Comparison of ENCODE assay signal across 8 cellular contexts in the genomic region with DNA sequence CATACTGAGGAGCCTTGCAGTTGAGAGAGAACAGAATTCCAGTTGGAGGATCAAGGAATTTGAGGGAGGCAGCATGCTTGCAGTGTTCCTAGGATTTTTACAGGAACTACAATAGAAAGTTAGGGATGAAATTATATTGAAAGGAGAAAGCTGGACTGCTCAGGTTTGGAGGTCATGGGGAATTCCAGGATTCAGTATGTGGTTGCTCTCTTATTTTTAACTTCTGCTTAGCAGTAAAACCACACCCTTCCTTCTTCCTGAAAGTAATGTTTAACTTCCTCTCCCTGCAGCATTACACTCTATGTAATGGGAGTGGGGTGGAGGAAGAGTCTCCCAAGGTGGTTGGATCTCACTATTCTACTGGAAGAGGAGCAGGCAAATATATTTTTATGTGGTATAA. TPM values are rescaled to one million over a fixed set of nuclear protein-coding genes. Genes with fewer than 3 reads are reported as not detected.
DNase-seq lines count a peak whose midpoint lies in the region; ATAC-seq and TF ChIP-seq lines count a peak whose summit lies in the region.

No MANE protein-coding gene starts in this region.

- H3K4me2 ChIP-seq in KMS-11 = peak overlapping the region; percentile 21; the same call in 1 of the 2 replicates

- no peak for ATAC-seq in naive thymus-derived CD8-positive, alpha-beta T cell
- ATAC-seq in GM18498 (IDR thresholded peaks at IDR 0.05; ENCODE audit: unreplicated experiment) (no peak), GM21360 (IDR thresholded peaks at IDR 0.05; ENCODE audit: unreplicated experiment) (no peak)

- no peaks in the 10 kb centered on the region for H3K9me3 Mint-ChIP-seq in Caco-2 (ENCODE audit: unreplicated experiment)
- H3K9me3 Mint-ChIP-seq in naive thymus-derived CD8-positive, alpha-beta T cell = no peaks in the 10 kb centered on the region

- peaks cover 89% of the 10 kb centered on the region for H3K36me3 Mint-ChIP-seq in Caco-2 (ENCODE audit: insufficient read depth, unreplicated experiment)
- peaks cover 0 to 15% (median 4%) of the 10 kb centered on the region in 3 donors for H3K36me3 Mint-ChIP-seq in naive thymus-derived CD8-positive, alpha-beta T cell

- no peak overlapping the region for H2AFZ ChIP-seq in KMS-11 (ENCODE audit: low read depth)

- H3K4me1 Mint-ChIP-seq in Caco-2 (ENCODE audit: low read depth, unreplicated experiment) = peaks cover 39% of the 10 kb centered on the region
- peaks cover 20 to 53% (median 39%) of the 10 kb centered on the region in 4 donors for H3K4me1 Mint-ChIP-seq in naive thymus-derived CD8-positive, alpha-beta T cell

- H3K27ac ChIP-seq in KMS-11 = no peak overlapping the region
- H3K27ac ChIP-seq in caudate nucleus (ENCODE audit: low read depth, low read length) = peak overlapping the region; percentile 21

- no peak overlapping the region for H3K9ac ChIP-seq in KMS-11

- H3K27ac Mint-ChIP-seq in Caco-2 (ENCODE audit: unreplicated experiment) = peak overlapping the region; percentile 86
- H3K27ac Mint-ChIP-seq in naive thymus-derived CD8-positive, alpha-beta T cell = peak overlapping the region; percentile 60 to 98 (median 96)

- DNase-seq in Caco-2 (no peak), caudate nucleus (lab: John Stamatoyannopoulos, UW) (no peak), SK-N-DZ (ENCODE audit: low spot score) (no peak), NCI-H1436 treated with DMSO at 0.1 percent for 48 hours (lab: John Stamatoyannopoulos, UW) (no peak)
- no peak for DNase-seq in naive thymus-derived CD8-positive, alpha-beta T cell

- no peak overlapping the region for H3K4me3 ChIP-seq in Caco-2 (ENCODE audit: low read depth, low read length)
- H3K4me3 ChIP-seq in KMS-11 (IDR thresholded peaks at IDR 0.05; ENCODE audit: insufficient read depth, low read depth, low read length) = no peak overlapping the region

- H3K27me3 ChIP-seq in Caco-2 (replicated peaks; ENCODE audit: control insufficient read depth, insufficient read depth, low read length) (no peaks in the 10 kb centered on the region), KMS-11 (ENCODE audit: insufficient read depth, low read depth) (no peaks in the 10 kb centered on the region)

- TF ChIP-seq CTCF in Caco-2 (IDR thresholded peaks at IDR 0.05; ENCODE audit: insufficient read depth in 1 of 2, low read depth in 1 of 2, low read length in 1 of 2, severe bottlenecking in 1 of 2, unreplicated experiment in 1 of 2) = no peak
- TF ChIP-seq CTCF in KMS-11 (conservative IDR thresholded peaks at IDR 0.05; ENCODE audit: low read depth, low read length) = no peak

- H3K27me3 Mint-ChIP-seq in Caco-2 (ENCODE audit: insufficient read depth, unreplicated experiment) = no peaks in the 10 kb centered on the region
- peaks cover 0 to 2% (median 0%) of the 10 kb centered on the region in 5 donors for H3K27me3 Mint-ChIP-seq in naive thymus-derived CD8-positive, alpha-beta T cell

- intact Hi-C loops in Caco-2 (cut with micrococcal nuclease; ENCODE audit: unreplicated experiment) = no loop called here

- H3K36me3 ChIP-seq in Caco-2 (ENCODE audit: control insufficient read depth, insufficient read depth, low read length) (peaks cover 10% of the 10 kb centered on the region), KMS-11 (ENCODE audit: insufficient read depth) (no peaks in the 10 kb centered on the region)

- no peaks in the 10 kb centered on the region for H3K79me2 ChIP-seq in KMS-11 (ENCODE audit: insufficient read depth, low read depth)

- peaks cover 57% of the 10 kb centered on the region for H3K4me1 ChIP-seq in Caco-2
- peaks cover 12% of the 10 kb centered on the region for H3K4me1 ChIP-seq in KMS-11 (ENCODE audit: low read depth, poor library complexity, severe bottlenecking)

- peak overlapping the region; percentile 3 for H3K4me3 Mint-ChIP-seq in Caco-2 (ENCODE audit: unreplicated experiment)
- H3K4me3 Mint-ChIP-seq in naive thymus-derived CD8-positive, alpha-beta T cell = peak overlapping the region; percentile 55 to 88 (median 80)

- POLR2A ChIA-PET in Caco-2 (lab: Charles Lee) = interaction anchor here (0.7 kb wide), 1 partner anchor 29 kb away, joined by 9 read pairs; no protein-coding TSS in a partner anchor
- POLR2A ChIA-PET in naive thymus-derived CD8-positive, alpha-beta T cell (lab: Charles Lee) = interaction anchor here (0.6 to 2.0 kb wide), 5 partner anchors 40 to 1498 kb away, joined by 3 to 17 read pairs (median 3); partner anchors contain the start of gene SELENOH

- H3K9me3 ChIP-seq in Caco-2 = no peaks in the 10 kb centered on the region

- no TSS peak for BruUV-seq in Caco-2 (replicated peaks; lab: Mats Ljungman, UMichigan)

- no peaks in the 10 kb centered on the region for H4K20me1 ChIP-seq in KMS-11 (ENCODE audit: insufficient read depth)

- CTCF ChIA-PET in Caco-2 (lab: Charles Lee) = no interaction called here

RNA-seq across cellular contexts. Expression of gene CTNND1, which starts 31.3 kb away (rescaled TPM):
- 223 and 225 TPM in 2 replicates for total RNA-seq in Caco-2 (2022)
- total RNA-seq in naive thymus-derived CD8-positive, alpha-beta T cell = 10 to 100 TPM; 17.4 to 19.1 TPM
- polyA plus RNA-seq in naive thymus-derived CD8-positive, alpha-beta T cell = 1 to 10 TPM; 1.3 to 1.5 (median 1.5) TPM
- 35.1 and 43.0 TPM in 2 replicates for polyA plus RNA-seq in SK-N-DZ (2014; cell fraction: cytosol; rRNA removed)
- polyA plus RNA-seq in SK-N-DZ (2014; cell fraction: nucleus; rRNA removed) = 25.9 and 44.1 TPM in 2 replicates

RNA-seq across cellular contexts. Expression of gene BTBD18, which starts 41.3 kb away (rescaled TPM):
- not detected in 2 replicates for total RNA-seq in Caco-2 (2022)
- under 1 TPM; 0.18 to 0.30 TPM for total RNA-seq in naive thymus-derived CD8-positive, alpha-beta T cell
- polyA plus RNA-seq in naive thymus-derived CD8-positive, alpha-beta T cell = under 1 TPM; 0.25 to 0.76 (median 0.27) TPM
- polyA plus RNA-seq in SK-N-DZ (2014; cell fraction: cytosol; rRNA removed) = not detected in 2 replicates
- polyA plus RNA-seq in SK-N-DZ (2014; cell fraction: nucleus; rRNA removed) = not detected in 2 replicates

RNA-seq across cellular contexts. Expression of gene SELENOH, which starts 51.6 kb away (rescaled TPM):
- 174 and 175 TPM in 2 replicates for total RNA-seq in Caco-2 (2022)
- 100 to 1,000 TPM; 142 to 146 TPM for total RNA-seq in naive thymus-derived CD8-positive, alpha-beta T cell
- polyA plus RNA-seq in naive thymus-derived CD8-positive, alpha-beta T cell = 100 to 1,000 TPM; 294 to 419 (median 342) TPM
- polyA plus RNA-seq in SK-N-DZ (2014; cell fraction: cytosol; rRNA removed) = 259 and 338 TPM in 2 replicates
- polyA plus RNA-seq in SK-N-DZ (2014; cell fraction: nucleus; rRNA removed) = 206 and 247 TPM in 2 replicates

Comparison
In these comparisons a context has a peak if more than half of its experiments do, and no peak if none do; other contexts are left out.
1. RNA of gene CTNND1, which starts 31.3 kb away (total RNA-seq): 223 to 225 TPM in Caco-2; 17.4 to 19.1 TPM in naive thymus-derived CD8-positive, alpha-beta T cell; every median in the first group is over 10 times any median in the second.